ENCODE assay signal across 12 cellular contexts in genomic region chr16:567362-568256, GRCh38. TPM values are rescaled to one million over a fixed set of nuclear protein-coding genes. Genes with fewer than 3 reads are reported as not detected.
DNase-seq lines count a peak whose midpoint lies in the region; ATAC-seq, FAIRE-seq and TF ChIP-seq lines count a peak whose summit lies in the region.
"Had no signal": no experiment of that assay in that cellular context is flagged by ENCODE, and none has a peak within 500 bp of the region (broad histone marks: within the 10 kb centered on the region; RNA-seq: fewer than 3 reads in every experiment).

No MANE protein-coding gene starts in this region.

- no peak for FAIRE-seq in kidney (lab: Jason Lieb, UNC)
- FAIRE-seq: TTC549 had no signal

- H3K27ac ChIP-seq in CD4-positive, alpha-beta T cell (ENCODE audit: low read depth, low read length), result peak overlapping the region; percentile 72
- H3K27ac ChIP-seq in Karpas-422 (ENCODE audit: low read length), result peak overlapping the region; percentile 69
- peak overlapping the region in 18 of 59 donors; percentile 8 to 92 (median 46) for H3K27ac ChIP-seq in dorsolateral prefrontal cortex
- no peak overlapping the region for H3K27ac ChIP-seq in rectal smooth muscle tissue (ENCODE audit: low read depth, low read length)
- no peak overlapping the region for H3K27ac ChIP-seq in osteoblast (ENCODE audit: low read depth, low read length)
- H3K27ac ChIP-seq in kidney (ENCODE audit: low read depth in 2 of 2, low read length in 2 of 2), result no peak overlapping the region

- H3K79me2 ChIP-seq in Karpas-422 (ENCODE audit: low read length) (peaks cover 23% of the 10 kb centered on the region), osteoblast (ENCODE audit: insufficient read depth, low read length) (peaks cover 29% of the 10 kb centered on the region)

- H3K4me2 ChIP-seq in Karpas-422 (ENCODE audit: low read depth, low read length, poor library complexity, severe bottlenecking) (peak overlapping the region; percentile 67), osteoblast (ENCODE audit: insufficient read depth, low read length) (no peak overlapping the region)

- H3K4me1 Mint-ChIP-seq in CD4-positive, alpha-beta T cell (ENCODE audit: low read depth), result peaks cover 33% of the 10 kb centered on the region

- POLR2A ChIA-PET in CD4-positive, alpha-beta T cell (lab: Charles Lee), result interaction anchor here (0.9 to 1.3 kb wide), 5 partner anchors 21 to 128 kb away, joined by 3 to 4 read pairs (median 3); partner anchors contain the start of genes CAPN15 and METTL26

- H3K9ac ChIP-seq in Karpas-422 (ENCODE audit: low read length), result peak overlapping the region; percentile 91
- no peak overlapping the region for H3K9ac ChIP-seq in rectal smooth muscle tissue (ENCODE audit: low read length)
- H3K9ac ChIP-seq in kidney (ENCODE audit: low read length in 2 of 2), result peak overlapping the region in 1 of 2 donors; percentile 41

- TF ChIP-seq CTCF in CD4-positive, alpha-beta T cell (IDR thresholded peaks at IDR 0.05), result no peak
- TF ChIP-seq CTCF in dorsolateral prefrontal cortex (IDR thresholded peaks at IDR 0.05 in 54 of 56, conservative IDR thresholded peaks at IDR 0.05 in 2 of 56; ENCODE audit: low read depth in 1 of 56, partially characterized antibody in 56 of 56), result no peak
- no peak for TF ChIP-seq CTCF in osteoblast (IDR thresholded peaks at IDR 0.05; ENCODE audit: extremely low read depth, low read depth, low read length)
- TF ChIP-seq CTCF in kidney (IDR thresholded peaks at IDR 0.05; ENCODE audit: borderline replicate concordance, extremely low read depth, insufficient read depth), result no peak

- H3K9me3 ChIP-seq in CD4-positive, alpha-beta T cell (ENCODE audit: control insufficient read depth, low read length), result no peaks in the 10 kb centered on the region
- H3K9me3 ChIP-seq in Karpas-422 (ENCODE audit: low read length), result no peaks in the 10 kb centered on the region
- H3K9me3 ChIP-seq in osteoblast (ENCODE audit: low read depth, low read length), result no peaks in the 10 kb centered on the region
- no peaks in the 10 kb centered on the region for H3K9me3 ChIP-seq in kidney (ENCODE audit: control insufficient read depth in 1 of 2, low read length in 2 of 2)
- H3K9me3 ChIP-seq in HAP-1, result no peaks in the 10 kb centered on the region

- intact Hi-C loops in CD4-positive, alpha-beta T cell (cut with DNase I, micrococcal nuclease), result no loop called here
- intact Hi-C loops in dorsolateral prefrontal cortex (cut with DNase I) (no loop called here), kidney (cut with DNase I) (no loop called here)

- H3K27ac Mint-ChIP-seq in CD4-positive, alpha-beta T cell, result peak overlapping the region; percentile 84

- H3K36me3 ChIP-seq in Karpas-422 (ENCODE audit: insufficient read depth, low read length), result no peaks in the 10 kb centered on the region
- no peaks in the 10 kb centered on the region for H3K36me3 ChIP-seq in rectal smooth muscle tissue (ENCODE audit: control insufficient read depth, insufficient read depth, low read length)
- no peaks in the 10 kb centered on the region for H3K36me3 ChIP-seq in osteoblast (ENCODE audit: insufficient read depth, low read length)
- no peaks in the 10 kb centered on the region for H3K36me3 ChIP-seq in kidney (ENCODE audit: control insufficient read depth in 1 of 2, insufficient read depth in 2 of 2, low read length in 2 of 2)
- H3K36me3 ChIP-seq in HAP-1 (replicated peaks), result no peaks in the 10 kb centered on the region

- H3K4me3 Mint-ChIP-seq in CD4-positive, alpha-beta T cell, result peak overlapping the region; percentile 84

- no peaks in the 10 kb centered on the region for H3K27me3 ChIP-seq in CD4-positive, alpha-beta T cell (ENCODE audit: control insufficient read depth, insufficient read depth, low read length)
- no peaks in the 10 kb centered on the region for H3K27me3 ChIP-seq in Karpas-422 (ENCODE audit: low read length)
- H3K27me3 ChIP-seq in dorsolateral prefrontal cortex, result peaks cover 0 to 9% (median 0%) of the 10 kb centered on the region in 45 donors
- no peaks in the 10 kb centered on the region for H3K27me3 ChIP-seq in rectal smooth muscle tissue (ENCODE audit: control insufficient read depth, insufficient read depth, low read length)
- H3K27me3 ChIP-seq in osteoblast (ENCODE audit: insufficient read depth, low read length), result peaks cover under 1% of the 10 kb centered on the region
- peaks cover under 1% of the 10 kb centered on the region for H3K27me3 ChIP-seq in HAP-1 (ENCODE audit: low read depth)

- H3K4me1 ChIP-seq in Karpas-422 (ENCODE audit: low read length) (peaks cover 37% of the 10 kb centered on the region), rectal smooth muscle tissue (ENCODE audit: control insufficient read depth, insufficient read depth, low read length) (peaks cover 8% of the 10 kb centered on the region), osteoblast (ENCODE audit: insufficient read depth, low read length) (peaks cover 5% of the 10 kb centered on the region), kidney (ENCODE audit: control insufficient read depth in 1 of 2, insufficient read depth in 1 of 2, low read depth in 1 of 2, low read length in 2 of 2) (peaks cover 0 to 46% of the 10 kb centered on the region in 2 donors), HAP-1 (peaks cover 7% of the 10 kb centered on the region)

- CTCF ChIA-PET in CD4-positive, alpha-beta T cell (lab: Charles Lee), result no interaction called here

- H3K9me2 ChIP-seq in Karpas-422 (replicated peaks; ENCODE audit: insufficient read depth, low read length), result no peaks in the 10 kb centered on the region

- DNase-seq in CD4-positive, alpha-beta T cell, result no peak
- DNase-seq in Karpas-422 (no peak), dorsolateral prefrontal cortex (no peak), osteoblast (ENCODE audit: insufficient read length, low spot score, missing footprints) (no peak), kidney (no peak), HAP-1 (ENCODE audit: low spot score in 2 of 2) (no peak)
- DNase-seq: foreskin melanocyte, NCI-H774 had no signal

- no peaks in the 10 kb centered on the region for H3K27me3 Mint-ChIP-seq in CD4-positive, alpha-beta T cell

- no peak overlapping the region for H2AFZ ChIP-seq in Karpas-422 (ENCODE audit: low read length)
- H2AFZ ChIP-seq in osteoblast (ENCODE audit: low read length), result no peak overlapping the region

- H3K4me3 ChIP-seq in Karpas-422 (ENCODE audit: low read length) (peak overlapping the region; percentile 64; the same call in 1 of the 2 replicates), dorsolateral prefrontal cortex (peak overlapping the region in 33 of 59 donors; percentile 2 to 51 (median 32)), rectal smooth muscle tissue (ENCODE audit: low read length) (peak overlapping the region; percentile 44), osteoblast (ENCODE audit: insufficient read depth, low read length) (no peak overlapping the region), kidney (ENCODE audit: low read length in 2 of 2) (peak overlapping the region in 1 of 2 donors; percentile 45), HAP-1 (no peak overlapping the region)

- in situ Hi-C loops in HAP-1 (cut with MboI; ENCODE audit: low sequenced_read_pairs), result no loop called here

- H3K9me3 Mint-ChIP-seq in CD4-positive, alpha-beta T cell, result no peaks in the 10 kb centered on the region

- H4K20me1 ChIP-seq in Karpas-422 (ENCODE audit: insufficient read depth, low read depth, low read length) (no peaks in the 10 kb centered on the region), osteoblast (ENCODE audit: insufficient read depth, low read length) (peaks cover under 1% of the 10 kb centered on the region)

- ATAC-seq in CD4-positive, alpha-beta T cell (ENCODE audit: poor library complexity), result no peak
- no peak for ATAC-seq in GM21786 (IDR thresholded peaks at IDR 0.05; ENCODE audit: unreplicated experiment)

- peaks cover 4% of the 10 kb centered on the region for H3K36me3 Mint-ChIP-seq in CD4-positive, alpha-beta T cell (ENCODE audit: low read depth)

RNA-seq across cellular contexts. Expression of gene NHLRC4, which starts 0.8 kb away (rescaled TPM):
- under 1 TPM; 0.45 to 0.55 TPM for total RNA-seq in CD4-positive, alpha-beta T cell
- total RNA-seq in Karpas-422 (2014; rRNA removed; shearing (Covaris generic); ENCODE audit: low replicate concordance), result 3.7 and 5.9 TPM in 2 replicates
- total RNA-seq in dorsolateral prefrontal cortex (1 to 10 TPM in 19 of 120 experiments, under 1 TPM in 97, not detected in 4; 0.20 to 1.6 (median 0.60) TPM), osteoblast (1.2 and 2.2 TPM in 2 replicates), kidney (3.3 TPM)
- polyA plus RNA-seq in kidney (ENCODE audit: insufficient read depth, low read depth, low replicate concordance), result 17.4 TPM

RNA-seq across cellular contexts. Expression of gene PIGQ, which starts 2.2 kb away (rescaled TPM):
- total RNA-seq in CD4-positive, alpha-beta T cell, result 10 to 100 TPM; 22.8 to 27.0 TPM
- 35.7 and 64.3 TPM in 2 replicates for total RNA-seq in Karpas-422 (2014; rRNA removed; shearing (Covaris generic); ENCODE audit: low replicate concordance)
- total RNA-seq in dorsolateral prefrontal cortex (100 to 1,000 TPM in 8 of 120 experiments, 10 to 100 TPM in 112; 51.5 to 125 (median 72.9) TPM), osteoblast (25.6 and 29.0 TPM in 2 replicates), kidney (92.9 TPM)
- 118 TPM for polyA plus RNA-seq in kidney (ENCODE audit: insufficient read depth, low read depth, low replicate concordance)

RNA-seq across cellular contexts. Expression of gene PRR35, which starts 7.4 kb away (rescaled TPM):
- not detected for total RNA-seq in CD4-positive, alpha-beta T cell
- not detected in 2 replicates for total RNA-seq in Karpas-422 (2014; rRNA removed; shearing (Covaris generic); ENCODE audit: low replicate concordance)
- under 1 TPM in 29 of 120 experiments, not detected in 91; 0.17 to 0.90 (median 0.28) TPM for total RNA-seq in dorsolateral prefrontal cortex
- under 0.01 TPM in 1 of 2 replicates, not detected in the other for total RNA-seq in osteoblast
- 1.8 TPM for total RNA-seq in kidney
- 24.4 TPM for polyA plus RNA-seq in kidney (ENCODE audit: insufficient read depth, low read depth, low replicate concordance)
- total RNA-seq: mesenteric fat pad had no signal

RNA-seq across cellular contexts. Expression of gene RAB40C, which starts 22.3 kb away (rescaled TPM):
- total RNA-seq in CD4-positive, alpha-beta T cell, result 1 to 10 TPM; 8.9 to 9.5 TPM
- total RNA-seq in Karpas-422 (2014; rRNA removed; shearing (Covaris generic); ENCODE audit: low replicate concordance), result 5.9 and 11.3 TPM in 2 replicates
- total RNA-seq in dorsolateral prefrontal cortex (100 to 1,000 TPM in 1 of 120 experiments, 10 to 100 TPM in 119; 34.4 to 107 (median 63.1) TPM), osteoblast (11.2 and 13.3 TPM in 2 replicates), kidney (24.0 TPM)
- polyA plus RNA-seq in kidney (ENCODE audit: insufficient read depth, low read depth, low replicate concordance), result 18.1 TPM

RNA-seq across cellular contexts. Expression of gene CAPN15, which starts 40.1 kb away (rescaled TPM):
- total RNA-seq in CD4-positive, alpha-beta T cell, result 10 to 100 TPM; 35.5 to 36.9 TPM
- 26.7 and 51.3 TPM in 2 replicates for total RNA-seq in Karpas-422 (2014; rRNA removed; shearing (Covaris generic); ENCODE audit: low replicate concordance)
- total RNA-seq in dorsolateral prefrontal cortex (10 to 100 TPM; 18.8 to 69.8 (median 34.2) TPM), osteoblast (25.3 and 27.1 TPM in 2 replicates), kidney (52.9 TPM)
- 17.9 TPM for polyA plus RNA-seq in kidney (ENCODE audit: insufficient read depth, low read depth, low replicate concordance)

Comparison
In these comparisons a context has a peak if more than half of its experiments do, and no peak if none do; other contexts are left out.
1. H3K27ac ChIP-seq: peak in CD4-positive, alpha-beta T cell (single experiment) and Karpas-422 (single experiment); none in rectal smooth muscle tissue (single experiment), osteoblast (single experiment) and kidney (0 of 2).
2. H3K4me3 ChIP-seq: peak in Karpas-422 (single experiment), dorsolateral prefrontal cortex (33 of 59) and rectal smooth muscle tissue (single experiment); none in osteoblast (single experiment) and HAP-1 (single experiment).